ENCODE assay signal across 1 cellular context in the genomic region with DNA sequence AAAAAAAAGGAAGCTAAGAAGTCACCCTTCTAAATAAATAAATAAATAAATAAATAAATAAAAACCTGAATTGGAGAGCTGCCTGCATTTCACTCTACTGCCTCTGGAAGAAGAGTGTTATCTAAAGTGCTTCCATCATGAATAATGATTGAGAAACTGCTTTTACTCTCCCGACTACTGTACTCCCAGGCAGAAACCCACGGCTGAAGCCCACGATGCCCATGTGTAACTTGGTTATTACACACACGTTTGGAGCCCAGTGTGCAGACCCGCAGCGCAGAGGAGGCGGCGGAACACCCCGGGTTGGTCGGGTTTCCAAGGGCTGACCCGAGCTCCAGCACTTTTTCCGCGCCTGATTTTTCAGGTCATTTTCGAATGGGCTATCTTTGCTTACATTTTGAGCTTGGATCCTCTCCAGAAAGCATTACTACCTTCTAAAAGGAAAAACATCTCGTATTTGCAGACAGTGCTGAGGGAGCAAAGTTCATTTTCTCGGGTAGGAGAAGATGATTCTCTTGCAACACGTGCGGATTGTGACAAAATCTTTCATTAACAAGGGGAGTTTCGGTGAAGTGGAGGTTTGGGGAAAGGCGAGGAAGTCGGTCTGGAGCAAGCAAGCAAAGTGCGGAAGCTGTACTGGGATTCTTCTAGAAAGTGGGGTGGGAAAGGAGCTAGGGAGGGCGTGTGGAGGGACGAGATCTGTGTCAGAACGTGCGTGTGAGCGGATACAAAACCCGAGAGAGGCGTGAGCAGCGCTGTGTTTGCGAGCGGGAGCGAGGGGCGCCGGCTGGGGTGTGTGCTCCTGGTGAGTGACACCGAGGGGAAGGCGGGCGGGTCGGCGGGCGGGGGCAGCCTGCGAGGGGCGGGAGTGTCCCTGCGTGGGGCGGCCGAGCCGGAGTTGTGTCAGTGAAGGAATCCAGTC.
TF ChIP-seq lines count a peak whose summit lies in the region.

A gene with protein sequence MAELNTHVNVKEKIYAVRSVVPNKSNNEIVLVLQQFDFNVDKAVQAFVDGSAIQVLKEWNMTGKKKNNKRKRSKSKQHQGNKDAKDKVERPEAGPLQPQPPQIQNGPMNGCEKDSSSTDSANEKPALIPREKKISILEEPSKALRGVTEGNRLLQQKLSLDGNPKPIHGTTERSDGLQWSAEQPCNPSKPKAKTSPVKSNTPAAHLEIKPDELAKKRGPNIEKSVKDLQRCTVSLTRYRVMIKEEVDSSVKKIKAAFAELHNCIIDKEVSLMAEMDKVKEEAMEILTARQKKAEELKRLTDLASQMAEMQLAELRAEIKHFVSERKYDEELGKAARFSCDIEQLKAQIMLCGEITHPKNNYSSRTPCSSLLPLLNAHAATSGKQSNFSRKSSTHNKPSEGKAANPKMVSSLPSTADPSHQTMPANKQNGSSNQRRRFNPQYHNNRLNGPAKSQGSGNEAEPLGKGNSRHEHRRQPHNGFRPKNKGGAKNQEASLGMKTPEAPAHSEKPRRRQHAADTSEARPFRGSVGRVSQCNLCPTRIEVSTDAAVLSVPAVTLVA (plus strand): TSS at position 897 of the 922 bp plus-strand sequence. CDS start 82,552 bp downstream, outside the sequence.

TF ChIP-seq in HepG2, 621 proteins besides CTCF, POLR2A, EP300 and RAD21 (continued from another document and continues in another):
- TF ChIP-seq, protein P1, sequence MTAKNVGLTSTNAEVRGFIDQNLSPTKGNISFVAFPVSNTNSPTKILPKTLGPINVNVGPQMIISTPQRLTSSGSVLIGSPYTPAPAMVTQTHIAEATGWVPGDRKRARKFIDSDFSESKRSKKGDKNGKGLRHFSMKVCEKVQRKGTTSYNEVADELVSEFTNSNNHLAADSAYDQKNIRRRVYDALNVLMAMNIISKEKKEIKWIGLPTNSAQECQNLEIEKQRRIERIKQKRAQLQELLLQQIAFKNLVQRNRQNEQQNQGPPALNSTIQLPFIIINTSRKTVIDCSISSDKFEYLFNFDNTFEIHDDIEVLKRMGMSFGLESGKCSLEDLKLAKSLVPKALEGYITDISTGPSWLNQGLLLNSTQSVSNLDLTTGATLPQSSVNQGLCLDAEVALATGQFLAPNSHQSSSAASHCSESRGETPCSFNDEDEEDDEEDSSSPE (CRISPR knock-in tag; IDR thresholded peaks at IDR 0.05), result peak; percentile 77
- TF ChIP-seq PRMT3 (CRISPR knock-in tag; IDR thresholded peaks at IDR 0.05; ENCODE audit: borderline replicate concordance, low read depth) (no peak), ZNF816 (CRISPR knock-in tag; IDR thresholded peaks at IDR 0.05; ENCODE audit: borderline replicate concordance) (no peak), ZNF598 (CRISPR knock-in tag; IDR thresholded peaks at IDR 0.05; ENCODE audit: borderline replicate concordance) (peak; percentile 27; the same call in 1 of the 2 replicates), NONO (IDR thresholded peaks at IDR 0.05) (no peak), NONO (CRISPR knock-in tag; conservative IDR thresholded peaks at IDR 0.05) (peak; percentile 54; the same call in 1 of the 2 replicates), FOXP1 (IDR thresholded peaks at IDR 0.05) (no peak), FOXP1 (CRISPR knock-in tag; IDR thresholded peaks at IDR 0.05) (peak; percentile 44), PRPF4 (IDR thresholded peaks at IDR 0.05; ENCODE audit: low read depth, low read length, poor library complexity, severe bottlenecking) (no peak), RFXAP (CRISPR knock-in tag; IDR thresholded peaks at IDR 0.05; ENCODE audit: borderline replicate concordance) (no peak), ZNF550 (CRISPR knock-in tag; IDR thresholded peaks at IDR 0.05; ENCODE audit: borderline replicate concordance) (no peak), TCF7L2 (IDR thresholded peaks at IDR 0.05; ENCODE audit: low read depth, low read length) (no peak), DR1 (CRISPR knock-in tag; IDR thresholded peaks at IDR 0.05) (no peak; the same call in 1 of the 2 replicates), RXRB (CRISPR knock-in tag; IDR thresholded peaks at IDR 0.05; ENCODE audit: borderline replicate concordance) (no peak; the same call in 1 of the 2 replicates), ZNF619 (CRISPR knock-in tag; IDR thresholded peaks at IDR 0.05) (no peak), ZFY (CRISPR knock-in tag; IDR thresholded peaks at IDR 0.05) (no peak), AKAP8 (CRISPR knock-in tag; IDR thresholded peaks at IDR 0.05) (peak; percentile 70; the same call in 1 of the 2 replicates), SP140L (CRISPR knock-in tag; IDR thresholded peaks at IDR 0.05; ENCODE audit: borderline replicate concordance) (no peak), ZNF773 (CRISPR knock-in tag; IDR thresholded peaks at IDR 0.05; ENCODE audit: borderline replicate concordance) (no peak), HOXA3 (CRISPR knock-in tag; IDR thresholded peaks at IDR 0.05) (no peak; the same call in 1 of the 2 replicates), ISL2 (CRISPR knock-in tag; IDR thresholded peaks at IDR 0.05) (peak; percentile 71; the same call in 1 of the 2 replicates), ZNF792 (CRISPR knock-in tag; IDR thresholded peaks at IDR 0.05) (peak; percentile 71), KDM5A (IDR thresholded peaks at IDR 0.05; ENCODE audit: borderline replicate concordance, low read length) (peak; percentile 74; the same call in 1 of the 2 replicates)
- TF ChIP-seq, protein P2, sequence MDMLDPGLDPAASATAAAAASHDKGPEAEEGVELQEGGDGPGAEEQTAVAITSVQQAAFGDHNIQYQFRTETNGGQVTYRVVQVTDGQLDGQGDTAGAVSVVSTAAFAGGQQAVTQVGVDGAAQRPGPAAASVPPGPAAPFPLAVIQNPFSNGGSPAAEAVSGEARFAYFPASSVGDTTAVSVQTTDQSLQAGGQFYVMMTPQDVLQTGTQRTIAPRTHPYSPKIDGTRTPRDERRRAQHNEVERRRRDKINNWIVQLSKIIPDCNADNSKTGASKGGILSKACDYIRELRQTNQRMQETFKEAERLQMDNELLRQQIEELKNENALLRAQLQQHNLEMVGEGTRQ (IDR thresholded peaks at IDR 0.05; ENCODE audit: low read depth, low read length), result no peak
- TF ChIP-seq, protein P2 (CRISPR knock-in tag; IDR thresholded peaks at IDR 0.05; ENCODE audit: borderline replicate concordance), result peak; percentile 40; the same call in 1 of the 2 replicates
- TF ChIP-seq, protein P3, sequence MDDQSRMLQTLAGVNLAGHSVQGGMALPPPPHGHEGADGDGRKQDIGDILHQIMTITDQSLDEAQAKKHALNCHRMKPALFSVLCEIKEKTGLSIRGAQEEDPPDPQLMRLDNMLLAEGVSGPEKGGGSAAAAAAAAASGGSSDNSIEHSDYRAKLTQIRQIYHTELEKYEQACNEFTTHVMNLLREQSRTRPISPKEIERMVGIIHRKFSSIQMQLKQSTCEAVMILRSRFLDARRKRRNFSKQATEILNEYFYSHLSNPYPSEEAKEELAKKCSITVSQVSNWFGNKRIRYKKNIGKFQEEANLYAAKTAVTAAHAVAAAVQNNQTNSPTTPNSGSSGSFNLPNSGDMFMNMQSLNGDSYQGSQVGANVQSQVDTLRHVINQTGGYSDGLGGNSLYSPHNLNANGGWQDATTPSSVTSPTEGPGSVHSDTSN (CRISPR knock-in tag; IDR thresholded peaks at IDR 0.05; ENCODE audit: borderline replicate concordance), result no peak
- TF ChIP-seq, protein P4, sequence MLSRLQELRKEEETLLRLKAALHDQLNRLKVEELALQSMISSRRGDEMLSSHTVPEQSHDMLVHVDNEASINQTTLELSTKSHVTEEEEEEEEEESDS (CRISPR knock-in tag; IDR thresholded peaks at IDR 0.05; ENCODE audit: borderline replicate concordance), result no peak
- TF ChIP-seq, protein P5, sequence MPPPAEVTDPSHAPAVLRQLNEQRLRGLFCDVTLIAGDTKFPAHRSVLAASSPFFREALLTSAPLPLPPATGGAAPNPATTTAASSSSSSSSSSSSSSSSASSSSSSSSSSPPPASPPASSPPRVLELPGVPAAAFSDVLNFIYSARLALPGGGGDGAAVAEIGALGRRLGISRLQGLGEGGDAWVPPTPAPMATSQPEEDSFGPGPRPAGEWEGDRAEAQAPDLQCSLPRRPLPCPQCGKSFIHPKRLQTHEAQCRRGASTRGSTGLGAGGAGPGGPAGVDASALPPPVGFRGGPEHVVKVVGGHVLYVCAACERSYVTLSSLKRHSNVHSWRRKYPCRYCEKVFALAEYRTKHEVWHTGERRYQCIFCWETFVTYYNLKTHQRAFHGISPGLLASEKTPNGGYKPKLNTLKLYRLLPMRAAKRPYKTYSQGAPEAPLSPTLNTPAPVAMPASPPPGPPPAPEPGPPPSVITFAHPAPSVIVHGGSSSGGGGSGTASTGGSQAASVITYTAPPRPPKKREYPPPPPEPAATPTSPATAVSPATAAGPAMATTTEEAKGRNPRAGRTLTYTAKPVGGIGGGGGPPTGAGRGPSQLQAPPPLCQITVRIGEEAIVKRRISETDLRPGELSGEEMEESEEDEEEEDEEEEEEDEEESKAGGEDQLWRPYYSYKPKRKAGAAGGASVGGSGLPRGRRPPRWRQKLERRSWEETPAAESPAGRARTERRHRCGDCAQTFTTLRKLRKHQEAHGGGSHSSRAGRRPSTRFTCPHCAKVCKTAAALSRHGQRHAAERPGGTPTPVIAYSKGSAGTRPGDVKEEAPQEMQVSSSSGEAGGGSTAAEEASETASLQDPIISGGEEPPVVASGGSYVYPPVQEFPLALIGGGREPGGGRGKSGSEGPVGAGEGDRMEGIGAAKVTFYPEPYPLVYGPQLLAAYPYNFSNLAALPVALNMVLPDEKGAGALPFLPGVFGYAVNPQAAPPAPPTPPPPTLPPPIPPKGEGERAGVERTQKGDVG (CRISPR knock-in tag; IDR thresholded peaks at IDR 0.05; ENCODE audit: borderline replicate concordance), result peak; percentile 69; the same call in 1 of the 2 replicates
- TF ChIP-seq, protein P6, sequence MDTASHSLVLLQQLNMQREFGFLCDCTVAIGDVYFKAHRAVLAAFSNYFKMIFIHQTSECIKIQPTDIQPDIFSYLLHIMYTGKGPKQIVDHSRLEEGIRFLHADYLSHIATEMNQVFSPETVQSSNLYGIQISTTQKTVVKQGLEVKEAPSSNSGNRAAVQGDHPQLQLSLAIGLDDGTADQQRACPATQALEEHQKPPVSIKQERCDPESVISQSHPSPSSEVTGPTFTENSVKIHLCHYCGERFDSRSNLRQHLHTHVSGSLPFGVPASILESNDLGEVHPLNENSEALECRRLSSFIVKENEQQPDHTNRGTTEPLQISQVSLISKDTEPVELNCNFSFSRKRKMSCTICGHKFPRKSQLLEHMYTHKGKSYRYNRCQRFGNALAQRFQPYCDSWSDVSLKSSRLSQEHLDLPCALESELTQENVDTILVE (CRISPR knock-in tag; IDR thresholded peaks at IDR 0.05), result peak; percentile 89
- TF ChIP-seq, protein P7, sequence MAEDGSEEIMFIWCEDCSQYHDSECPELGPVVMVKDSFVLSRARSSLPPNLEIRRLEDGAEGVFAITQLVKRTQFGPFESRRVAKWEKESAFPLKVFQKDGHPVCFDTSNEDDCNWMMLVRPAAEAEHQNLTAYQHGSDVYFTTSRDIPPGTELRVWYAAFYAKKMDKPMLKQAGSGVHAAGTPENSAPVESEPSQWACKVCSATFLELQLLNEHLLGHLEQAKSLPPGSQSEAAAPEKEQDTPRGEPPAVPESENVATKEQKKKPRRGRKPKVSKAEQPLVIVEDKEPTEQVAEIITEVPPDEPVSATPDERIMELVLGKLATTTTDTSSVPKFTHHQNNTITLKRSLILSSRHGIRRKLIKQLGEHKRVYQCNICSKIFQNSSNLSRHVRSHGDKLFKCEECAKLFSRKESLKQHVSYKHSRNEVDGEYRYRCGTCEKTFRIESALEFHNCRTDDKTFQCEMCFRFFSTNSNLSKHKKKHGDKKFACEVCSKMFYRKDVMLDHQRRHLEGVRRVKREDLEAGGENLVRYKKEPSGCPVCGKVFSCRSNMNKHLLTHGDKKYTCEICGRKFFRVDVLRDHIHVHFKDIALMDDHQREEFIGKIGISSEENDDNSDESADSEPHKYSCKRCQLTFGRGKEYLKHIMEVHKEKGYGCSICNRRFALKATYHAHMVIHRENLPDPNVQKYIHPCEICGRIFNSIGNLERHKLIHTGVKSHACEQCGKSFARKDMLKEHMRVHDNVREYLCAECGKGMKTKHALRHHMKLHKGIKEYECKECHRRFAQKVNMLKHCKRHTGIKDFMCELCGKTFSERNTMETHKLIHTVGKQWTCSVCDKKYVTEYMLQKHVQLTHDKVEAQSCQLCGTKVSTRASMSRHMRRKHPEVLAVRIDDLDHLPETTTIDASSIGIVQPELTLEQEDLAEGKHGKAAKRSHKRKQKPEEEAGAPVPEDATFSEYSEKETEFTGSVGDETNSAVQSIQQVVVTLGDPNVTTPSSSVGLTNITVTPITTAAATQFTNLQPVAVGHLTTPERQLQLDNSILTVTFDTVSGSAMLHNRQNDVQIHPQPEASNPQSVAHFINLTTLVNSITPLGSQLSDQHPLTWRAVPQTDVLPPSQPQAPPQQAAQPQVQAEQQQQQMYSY (CRISPR knock-in tag; IDR thresholded peaks at IDR 0.05), result no peak; the same call in 1 of the 2 replicates
- TF ChIP-seq, protein P8, sequence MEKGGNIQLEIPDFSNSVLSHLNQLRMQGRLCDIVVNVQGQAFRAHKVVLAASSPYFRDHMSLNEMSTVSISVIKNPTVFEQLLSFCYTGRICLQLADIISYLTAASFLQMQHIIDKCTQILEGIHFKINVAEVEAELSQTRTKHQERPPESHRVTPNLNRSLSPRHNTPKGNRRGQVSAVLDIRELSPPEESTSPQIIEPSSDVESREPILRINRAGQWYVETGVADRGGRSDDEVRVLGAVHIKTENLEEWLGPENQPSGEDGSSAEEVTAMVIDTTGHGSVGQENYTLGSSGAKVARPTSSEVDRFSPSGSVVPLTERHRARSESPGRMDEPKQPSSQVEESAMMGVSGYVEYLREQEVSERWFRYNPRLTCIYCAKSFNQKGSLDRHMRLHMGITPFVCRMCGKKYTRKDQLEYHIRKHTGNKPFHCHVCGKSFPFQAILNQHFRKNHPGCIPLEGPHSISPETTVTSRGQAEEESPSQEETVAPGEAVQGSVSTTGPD (CRISPR knock-in tag; IDR thresholded peaks at IDR 0.05), result no peak
- TF ChIP-seq, protein P9, sequence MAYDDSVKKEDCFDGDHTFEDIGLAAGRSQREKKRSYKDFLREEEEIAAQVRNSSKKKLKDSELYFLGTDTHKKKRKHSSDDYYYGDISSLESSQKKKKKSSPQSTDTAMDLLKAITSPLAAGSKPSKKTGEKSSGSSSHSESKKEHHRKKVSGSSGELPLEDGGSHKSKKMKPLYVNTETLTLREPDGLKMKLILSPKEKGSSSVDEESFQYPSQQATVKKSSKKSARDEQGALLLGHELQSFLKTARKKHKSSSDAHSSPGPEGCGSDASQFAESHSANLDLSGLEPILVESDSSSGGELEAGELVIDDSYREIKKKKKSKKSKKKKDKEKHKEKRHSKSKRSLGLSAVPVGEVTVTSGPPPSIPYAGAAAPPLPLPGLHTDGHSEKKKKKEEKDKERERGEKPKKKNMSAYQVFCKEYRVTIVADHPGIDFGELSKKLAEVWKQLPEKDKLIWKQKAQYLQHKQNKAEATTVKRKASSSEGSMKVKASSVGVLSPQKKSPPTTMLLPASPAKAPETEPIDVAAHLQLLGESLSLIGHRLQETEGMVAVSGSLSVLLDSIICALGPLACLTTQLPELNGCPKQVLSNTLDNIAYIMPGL (CRISPR knock-in tag; IDR thresholded peaks at IDR 0.05; ENCODE audit: borderline replicate concordance in 1 of 2, low read depth in 1 of 2), result peak; percentile 70 to 79; a peak in 3 of 4 replicates
